In genomic region chr19:18152444-18152816, GRCh38 we compare ENCODE assay signal across 8 cellular contexts. TPM values are rescaled to one million over a fixed set of nuclear protein-coding genes. Genes with fewer than 3 reads are reported as not detected.
DNase-seq lines count a peak whose midpoint lies in the region; ATAC-seq and TF ChIP-seq lines count a peak whose summit lies in the region.

No MANE protein-coding gene starts in this region.

- no peaks in the 10 kb centered on the region for H3K9me3 Mint-ChIP-seq in T-helper 1 cell treated with Interleukin-12 subunit alpha and Interleukin-12 subunit beta and Interleukin-4 antibody, amounts not matched to agents 30 μg/mL and 1 μg/mL, for 36 hours

- intact Hi-C loops in right cardiac atrium (cut with DNase I) = loop anchor here in 2 of 4 donors (5.0 kb wide), 1 partner anchor 35 kb away; no protein-coding TSS in a partner anchor
- intact Hi-C loops in psoas muscle (cut with DNase I) = loop anchor here (5.0 to 10.0 kb wide), 3 partner anchors 35 to 148 kb away; partner anchors contain the start of gene ARRDC2 (in 1 of the 2)
- intact Hi-C loops in uterus (cut with DNase I; ENCODE audit: low total_unique reads) = loop anchor here (5.0 kb wide), 1 partner anchor 70 kb away; no protein-coding TSS in a partner anchor

- ATAC-seq in GM18498 (IDR thresholded peaks at IDR 0.05; ENCODE audit: unreplicated experiment) (peak; percentile 60), HG02884 (IDR thresholded peaks at IDR 0.05; ENCODE audit: unreplicated experiment) (peak; percentile 65), right cardiac atrium (peak; percentile 69 to 71), psoas muscle (peak; percentile 48 to 76 (median 67))

- H3K4me3 Mint-ChIP-seq in T-helper 1 cell treated with Interleukin-12 subunit alpha and Interleukin-12 subunit beta and Interleukin-4 antibody, amounts not matched to agents 30 μg/mL and 1 μg/mL, for 36 hours = peak overlapping the region; percentile 85

- TF ChIP-seq CTCF in psoas muscle (IDR thresholded peaks at IDR 0.05) (peak; percentile 53), uterus (IDR thresholded peaks at IDR 0.05) (peak; percentile 49 to 74 (median 61))

- H3K27me3 ChIP-seq in right cardiac atrium (ENCODE audit: control insufficient read depth, insufficient read depth) = no peaks in the 10 kb centered on the region
- H3K27me3 ChIP-seq in psoas muscle (ENCODE audit: insufficient read depth in 3 of 3, low read length in 2 of 3) = no peaks in the 10 kb centered on the region
- no peaks in the 10 kb centered on the region for H3K27me3 ChIP-seq in uterus

- peak; percentile 99 for DNase-seq in NCI-H146 (lab: John Stamatoyannopoulos, UW)
- DNase-seq in right cardiac atrium = peak; percentile 96 to 99 (median 98)
- peak; percentile 95 to 97 for DNase-seq in psoas muscle
- peak; percentile 98 for DNase-seq in uterus

- H3K36me3 Mint-ChIP-seq in T-helper 1 cell treated with Interleukin-12 subunit alpha and Interleukin-12 subunit beta and Interleukin-4 antibody, amounts not matched to agents 30 μg/mL and 1 μg/mL, for 36 hours (ENCODE audit: low read depth) = peaks cover 12% of the 10 kb centered on the region

- no peak for TF ChIP-seq POLR2A in uterus (IDR thresholded peaks at IDR 0.05)

- peak overlapping the region; percentile 94 for H3K27ac Mint-ChIP-seq in T-helper 1 cell treated with Interleukin-12 subunit alpha and Interleukin-12 subunit beta and Interleukin-4 antibody, amounts not matched to agents 30 μg/mL and 1 μg/mL, for 36 hours

- peaks cover 20% of the 10 kb centered on the region for H3K4me1 Mint-ChIP-seq in T-helper 1 cell treated with Interleukin-12 subunit alpha and Interleukin-12 subunit beta and Interleukin-4 antibody, amounts not matched to agents 30 μg/mL and 1 μg/mL, for 36 hours (ENCODE audit: low read depth)

- H3K9me3 ChIP-seq in right cardiac atrium (ENCODE audit: control insufficient read depth, low read length) (no peaks in the 10 kb centered on the region), psoas muscle (no peaks in the 10 kb centered on the region), uterus (no peaks in the 10 kb centered on the region)

- under 1% methylated on average over 21 of the region's 21 CpGs for WGBS in right cardiac atrium
- WGBS in psoas muscle, 3 donors = 0 to 1% (median 0%) methylated on average over 21 of the region's 21 CpGs

- peak overlapping the region; percentile 88 for H3K27ac ChIP-seq in angular gyrus (ENCODE audit: low read depth, low read length)
- H3K27ac ChIP-seq in right cardiac atrium (ENCODE audit: low read length) = peak overlapping the region; percentile 99
- peak overlapping the region; percentile 92 for H3K27ac ChIP-seq in psoas muscle
- peak overlapping the region; percentile 87 to 95 for H3K27ac ChIP-seq in uterus

- H3K4me1 ChIP-seq in right cardiac atrium (ENCODE audit: control insufficient read depth, insufficient read depth, low read length) = peaks cover 11% of the 10 kb centered on the region
- peaks cover 41% of the 10 kb centered on the region for H3K4me1 ChIP-seq in psoas muscle
- H3K4me1 ChIP-seq in uterus = peaks cover 7 to 24% of the 10 kb centered on the region in 2 donors

- no peaks in the 10 kb centered on the region for H3K27me3 Mint-ChIP-seq in T-helper 1 cell treated with Interleukin-12 subunit alpha and Interleukin-12 subunit beta and Interleukin-4 antibody, amounts not matched to agents 30 μg/mL and 1 μg/mL, for 36 hours (ENCODE audit: low read depth)

- H3K36me3 ChIP-seq in psoas muscle (ENCODE audit: insufficient read depth in 1 of 2, low read depth in 1 of 2) (peaks cover 0 to 7% of the 10 kb centered on the region in 2 donors), uterus (no peaks in the 10 kb centered on the region)

- H3K4me3 ChIP-seq in right cardiac atrium (ENCODE audit: low read length) (peak overlapping the region; percentile 84), psoas muscle (peak overlapping the region; percentile 76), uterus (peak overlapping the region; percentile 64 to 97)

RNA-seq across cellular contexts. Expression of gene PIK3R2, which starts 0.5 kb away (rescaled TPM):
- total RNA-seq in right cardiac atrium = 10 to 100 TPM; 21.3 to 30.1 (median 26.4) TPM
- polyA plus RNA-seq in right cardiac atrium = 7.1 TPM
- total RNA-seq in psoas muscle = 10 to 100 TPM in 3 of 4 donors, 1 to 10 TPM in 1; 8.6 to 20.8 (median 15.0) TPM
- polyA plus RNA-seq in psoas muscle = 1 to 10 TPM; 4.6 to 6.0 (median 4.7) TPM
- total RNA-seq in uterus = 10 to 100 TPM; 17.2 to 39.4 (median 29.7) TPM

RNA-seq across cellular contexts. Expression of gene IFI30, which starts 21.2 kb away (rescaled TPM):
- total RNA-seq in right cardiac atrium (10 to 100 TPM; 21.8 to 47.4 (median 35.9) TPM), psoas muscle (10 to 100 TPM in 3 of 4 donors, 1 to 10 TPM in 1; 4.3 to 21.5 (median 12.5) TPM), uterus (10 to 100 TPM in 2 of 4 donors, 1 to 10 TPM in 2; 4.1 to 17.4 (median 11.4) TPM)
- polyA plus RNA-seq in right cardiac atrium (10.1 TPM), psoas muscle (10 to 100 TPM in 1 of 3 donors, 1 to 10 TPM in 2; 1.4 to 11.7 (median 4.7) TPM)

RNA-seq across cellular contexts. Expression of gene MPV17L2, which starts 40.6 kb away (rescaled TPM):
- total RNA-seq in right cardiac atrium = 10 to 100 TPM in 2 of 4 donors, 1 to 10 TPM in 2; 8.0 to 12.0 (median 10.0) TPM
- polyA plus RNA-seq in right cardiac atrium = 19.5 TPM
- total RNA-seq in psoas muscle = 10 to 100 TPM in 1 of 4 donors, 1 to 10 TPM in 3; 5.9 to 12.7 (median 8.4) TPM
- polyA plus RNA-seq in psoas muscle = 10 to 100 TPM; 19.9 to 23.3 (median 20.7) TPM
- 10 to 100 TPM in 3 of 4 donors, 1 to 10 TPM in 1; 5.2 to 19.7 (median 11.1) TPM for total RNA-seq in uterus

RNA-seq across cellular contexts. Expression of gene RAB3A, which starts 51.4 kb away (rescaled TPM):
- total RNA-seq in right cardiac atrium = 10 to 100 TPM; 23.1 to 41.5 (median 29.5) TPM
- 29.1 TPM for polyA plus RNA-seq in right cardiac atrium
- 1 to 10 TPM in 2 of 4 donors, under 1 TPM in 2; 0.86 to 3.6 (median 1.5) TPM for total RNA-seq in psoas muscle
- 1 to 10 TPM in 1 of 3 donors, under 1 TPM in 2; 0.44 to 1.4 (median 0.81) TPM for polyA plus RNA-seq in psoas muscle
- total RNA-seq in uterus = 1 to 10 TPM in 1 of 4 donors, under 1 TPM in 2, not detected in 1; 0.69 to 3.8 (median 0.77) TPM

RNA-seq across cellular contexts. Expression of gene MAST3, which starts 54.9 kb away (rescaled TPM):
- total RNA-seq in right cardiac atrium = 1 to 10 TPM; 5.1 to 6.9 (median 6.5) TPM
- polyA plus RNA-seq in right cardiac atrium = 2.6 TPM
- total RNA-seq in psoas muscle = 1 to 10 TPM; 1.7 to 5.1 (median 3.2) TPM
- polyA plus RNA-seq in psoas muscle = 1 to 10 TPM in 1 of 3 donors, under 1 TPM in 2; 0.34 to 2.5 (median 0.96) TPM
- 10 to 100 TPM in 1 of 4 donors, 1 to 10 TPM in 2, under 1 TPM in 1; 0.59 to 22.5 (median 3.8) TPM for total RNA-seq in uterus

Comparison
In these comparisons a context has a peak if more than half of its experiments do, and no peak if none do; other contexts are left out.
1. Peak in every context shown above with its lines: DNase-seq, ATAC-seq, H3K4me3 ChIP-seq and H3K27ac ChIP-seq.